Comparison of ENCODE assay signal across 8 cellular contexts in the genomic region with DNA sequence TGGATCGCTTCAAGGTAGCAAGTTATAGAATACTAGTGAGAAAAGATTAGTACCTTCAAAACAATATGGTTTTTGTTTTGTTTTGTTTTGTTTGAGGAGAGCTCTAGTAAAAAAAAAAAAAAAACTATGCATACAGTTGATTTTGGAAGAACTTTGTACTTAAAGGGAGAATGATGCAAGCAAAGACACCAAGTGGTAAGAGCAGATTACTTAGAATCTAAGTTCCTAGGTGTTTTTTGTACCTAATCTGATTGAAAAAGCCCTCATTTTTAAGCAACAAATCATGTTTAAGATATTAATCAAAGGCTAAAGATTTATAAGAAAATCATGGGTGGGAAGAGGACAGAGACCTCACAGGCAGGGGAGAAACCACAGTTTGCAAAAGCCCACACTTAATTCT.
"Had no signal": no experiment of that assay in that cellular context is flagged by ENCODE, and none has a peak within 500 bp of the region (broad histone marks: within the 10 kb centered on the region; RNA-seq: fewer than 3 reads in every experiment).

No MANE protein-coding gene starts in this region.

- FAIRE-seq: G401.6, GM12878, GM12891, GM12892, GM18507, GM19239 had no signal

- H3K4me3 ChIP-seq: GM12878 had no signal

- DNase-seq: GDM1, GF-D8 had no signal
